ENCODE assay signal across 23 cellular contexts in genomic region chr5:150630459-150631325, GRCh38. TPM values are rescaled to one million over a fixed set of nuclear protein-coding genes. Genes with fewer than 3 reads are reported as not detected.
DNase-seq lines count a peak whose midpoint lies in the region; ATAC-seq, FAIRE-seq and TF ChIP-seq lines count a peak whose summit lies in the region.
"Had no signal": no experiment of that assay in that cellular context is flagged by ENCODE, and none has a peak within 500 bp of the region (broad histone marks: within the 10 kb centered on the region; RNA-seq: fewer than 3 reads in every experiment).

No MANE protein-coding gene starts in this region.

- DNase-seq in A549 (ENCODE audit: low read depth in 1 of 2, low spot score in 1 of 2) (no peak), ascending aorta (ENCODE audit: low spot score in 2 of 2) (no peak), left cardiac atrium (peak; percentile 77), trophoblast cell (peak; percentile 46 to 50), hippocampal formation (lab: John Stamatoyannopoulos, UW) (no peak), testis (no peak), frontal cortex (ENCODE audit: low spot score in 2 of 2) (no peak)
- DNase-seq in activated CD4-positive, alpha-beta T cell treated with anti-CD3 and anti-CD28 coated beads for 48 hours = no peak
- DNase-seq: activated CD8-positive, alpha-beta memory T cell treated with anti-CD3 and anti-CD28 coated beads for 24 hours; amygdala; DMS79 treated with DMSO at 0.1 percent for 48 hours; KBM-7; NCI-H2107; occipital lobe; RPMI8226; stimulated activated CD4-positive, alpha-beta T cell treated with anti-CD3 and anti-CD28 coated beads, Interleukin-4, amount 100 ng/mL, for 24 hours; stimulated activated CD8-positive, alpha-beta memory T cell treated with anti-CD3 and anti-CD28 coated beads, Interleukin-4, amount 100 ng/mL, for 48 hours; T-cell; transverse colon had no signal

- H3K36me3 ChIP-seq in ascending aorta = peaks cover 3 to 15% of the 10 kb centered on the region in 2 donors
- no peaks in the 10 kb centered on the region for H3K36me3 ChIP-seq in trophoblast cell (ENCODE audit: control insufficient read depth in 1 of 2, insufficient read depth in 2 of 2, low read length in 2 of 2)
- no peaks in the 10 kb centered on the region for H3K36me3 ChIP-seq in testis (ENCODE audit: low read depth, missing control alignments)
- H3K36me3 ChIP-seq: transverse colon had no signal

- H3K79me1 ChIP-seq in trophoblast cell (ENCODE audit: low read length) = peaks cover 13% of the 10 kb centered on the region

- TF ChIP-seq CTCF in A549 (IDR thresholded peaks at IDR 0.05) (no peak), ascending aorta (IDR thresholded peaks at IDR 0.05) (no peak), testis (IDR thresholded peaks at IDR 0.05) (no peak)

- H3K4me3 ChIP-seq in A549 = no peak overlapping the region
- H3K4me3 ChIP-seq in ascending aorta = peak overlapping the region; percentile 17 to 23
- no peak overlapping the region for H3K4me3 ChIP-seq in trophoblast cell (ENCODE audit: low read depth, low read length)
- H3K4me3 ChIP-seq in testis = no peak overlapping the region
- H3K4me3 ChIP-seq: transverse colon had no signal

- no peaks in the 10 kb centered on the region for H3K79me2 ChIP-seq in trophoblast cell (ENCODE audit: control insufficient read depth, insufficient read depth, low read length, poor library complexity)

- H3K23ac ChIP-seq in trophoblast cell (ENCODE audit: low read length) = no peak overlapping the region

- FAIRE-seq in A549 (lab: Jason Lieb, UNC) (no peak), frontal cortex (lab: Jason Lieb, UNC) (no peak)
- FAIRE-seq: A204.1 had no signal

- H4K91ac ChIP-seq in trophoblast cell (ENCODE audit: low read depth, low read length) = peak overlapping the region; percentile 0

- H3K27me3 ChIP-seq in ascending aorta = no peaks in the 10 kb centered on the region
- H3K27me3 ChIP-seq in trophoblast cell (ENCODE audit: insufficient read depth, low read length) = no peaks in the 10 kb centered on the region
- no peaks in the 10 kb centered on the region for H3K27me3 ChIP-seq in testis
- H3K27me3 ChIP-seq: transverse colon had no signal

- H3K27ac ChIP-seq in A549 (peak overlapping the region; percentile 74 to 96), ascending aorta (peak overlapping the region; percentile 96 to 99), trophoblast cell (ENCODE audit: low read depth, low read length) (no peak overlapping the region), testis (no peak overlapping the region)
- H3K27ac ChIP-seq: epithelial cell of prostate, VCaP had no signal

- no peak overlapping the region for H2BK120ac ChIP-seq in trophoblast cell (ENCODE audit: insufficient read depth, low read length, poor library complexity)

- peaks cover 93% of the 10 kb centered on the region for H3K4me1 ChIP-seq in A549
- H3K4me1 ChIP-seq in ascending aorta = peaks cover 36 to 69% of the 10 kb centered on the region in 2 donors
- peaks cover 25 to 30% of the 10 kb centered on the region in 2 experiments for H3K4me1 ChIP-seq in trophoblast cell (ENCODE audit: control insufficient read depth in 1 of 2, insufficient read depth in 2 of 2, low read length in 2 of 2)
- H3K4me1 ChIP-seq in testis = peaks cover 28% of the 10 kb centered on the region

- TF ChIP-seq RAD21 in A549 (conservative IDR thresholded peaks at IDR 0.05 in 1 of 2, IDR thresholded peaks at IDR 0.05 in 1 of 2) = no peak

- H3K4ac ChIP-seq in trophoblast cell (ENCODE audit: low read depth, low read length) = no peak overlapping the region

- H2BK5ac ChIP-seq in trophoblast cell (ENCODE audit: low read depth, low read length, poor library complexity) = no peak overlapping the region

- CTCF ChIA-PET in A549 (lab: Yijun Ruan, JAX) = interaction anchor here (0.7 to 2.6 kb wide), 6 partner anchors 12 to 69 kb away, joined by 3 to 9 read pairs (median 3); no protein-coding TSS in a partner anchor

- H3K9me3 ChIP-seq in A549 (no peaks in the 10 kb centered on the region), ascending aorta (no peaks in the 10 kb centered on the region), trophoblast cell (ENCODE audit: insufficient read depth, low read depth, low read length) (no peaks in the 10 kb centered on the region), testis (no peaks in the 10 kb centered on the region)
- H3K9me3 ChIP-seq: transverse colon had no signal

- WGBS in A549 (ENCODE audit: missing lambda C conversion rate) = 45% methylated on average over 9 of the region's 9 CpGs
- WGBS in trophoblast cell (ENCODE audit: extremely low coverage, insufficient coverage, insufficient read length) = no CpG with 5 or more reads among the region's 9 CpGs
- 70 to 71% methylated on average over 9 of the region's 9 CpGs for WGBS in testis, 2 donors

- no peak overlapping the region for H3K18ac ChIP-seq in trophoblast cell (ENCODE audit: low read length)

- ATAC-seq in A549 (peak; percentile 21 to 32; a peak in 5 of 6 replicates), left cardiac atrium (peak; percentile 30 to 66)
- ATAC-seq: T-cell had no signal

- intact Hi-C loops in ascending aorta (cut with DNase I) = no loop called here
- intact Hi-C loops in left cardiac atrium (cut with DNase I) = no loop called here
- intact Hi-C loops in testis (cut with DNase I; ENCODE audit: low total_unique reads) = no loop called here

- H3K9ac ChIP-seq in trophoblast cell (ENCODE audit: low read length) = no peak overlapping the region

- H3K14ac ChIP-seq in trophoblast cell (ENCODE audit: low read length) = peak overlapping the region; percentile 30

- H2BK12ac ChIP-seq in trophoblast cell (ENCODE audit: low read length) = peak overlapping the region; percentile 42

- no peak for TF ChIP-seq POLR2A in A549 (IDR thresholded peaks at IDR 0.05; ENCODE audit: low read length)
- TF ChIP-seq POLR2A in testis (IDR thresholded peaks at IDR 0.05) = no peak

- POLR2A ChIA-PET in A549 (lab: Yijun Ruan, JAX) = no interaction called here

- H2AK5ac ChIP-seq in trophoblast cell (ENCODE audit: low read length) = peak overlapping the region; percentile 38

- H3K4me2 ChIP-seq in A549 (peak overlapping the region; percentile 60), trophoblast cell (ENCODE audit: low read length) (no peak overlapping the region)

- H4K12ac ChIP-seq in trophoblast cell (ENCODE audit: low read depth, low read length) = no peak overlapping the region

- H2AFZ ChIP-seq in trophoblast cell (ENCODE audit: insufficient read depth, low read length, poor library complexity) = no peak overlapping the region

- no peak for TF ChIP-seq EP300 in A549 (IDR thresholded peaks at IDR 0.05)

- H4K8ac ChIP-seq in trophoblast cell (ENCODE audit: low read depth, low read length) = no peak overlapping the region

TF ChIP-seq in A549, 52 proteins besides CTCF, POLR2A, EP300 and RAD21 (continues in another document):
- TF ChIP-seq HMGXB4 (CRISPR knock-in tag; IDR thresholded peaks at IDR 0.05; ENCODE audit: borderline replicate concordance) (no peak), EHF (CRISPR knock-in tag; IDR thresholded peaks at IDR 0.05) (no peak), JUNB (IDR thresholded peaks at IDR 0.05) (no peak), ZSCAN20 (CRISPR knock-in tag; IDR thresholded peaks at IDR 0.05) (no peak)
- TF ChIP-seq, protein P1, sequence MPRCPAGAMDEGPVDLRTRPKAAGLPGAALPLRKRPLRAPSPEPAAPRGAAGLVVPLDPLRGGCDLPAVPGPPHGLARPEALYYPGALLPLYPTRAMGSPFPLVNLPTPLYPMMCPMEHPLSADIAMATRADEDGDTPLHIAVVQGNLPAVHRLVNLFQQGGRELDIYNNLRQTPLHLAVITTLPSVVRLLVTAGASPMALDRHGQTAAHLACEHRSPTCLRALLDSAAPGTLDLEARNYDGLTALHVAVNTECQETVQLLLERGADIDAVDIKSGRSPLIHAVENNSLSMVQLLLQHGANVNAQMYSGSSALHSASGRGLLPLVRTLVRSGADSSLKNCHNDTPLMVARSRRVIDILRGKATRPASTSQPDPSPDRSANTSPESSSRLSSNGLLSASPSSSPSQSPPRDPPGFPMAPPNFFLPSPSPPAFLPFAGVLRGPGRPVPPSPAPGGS (IDR thresholded peaks at IDR 0.05) = no peak

RNA-seq across cellular contexts. Expression of gene SYNPO, which starts 9.8 kb away (rescaled TPM):
- polyA plus RNA-seq in A549 (2011; rRNA removed) (13.7 and 20.7 TPM in 2 replicates), A549 (2017; fragmentation: RNase III; extraction: RNeasy Plus Mini Kit Qiagen cat#74134 plus additional on column Dnase treatment) (33.9 to 43.8 TPM (median 37.1 TPM) in 3 replicates), testis (ENCODE audit: insufficient read depth, low read depth, low replicate concordance) (52.2 TPM)
- 12.2 and 15.7 TPM in 2 replicates for polyA plus RNA-seq in A549 (2012; cell fraction: cytosol; rRNA removed)
- polyA plus RNA-seq in A549 (2012; cell fraction: nucleus; rRNA removed) = 28.5 and 29.0 TPM in 2 replicates
- polyA minus RNA-seq in A549 (2011; rRNA and poly(A)+ RNA removed) = 51.4 and 51.7 TPM in 2 replicates
- total RNA-seq in ascending aorta (128 TPM), left cardiac atrium (100 to 1,000 TPM; 503 to 769 TPM), testis (10 to 100 TPM; 49.1 to 53.2 TPM), frontal cortex (3.7 TPM)
- polyA plus RNA-seq in trophoblast cell (2013) = 52.3 and 58.9 TPM in 2 replicates
- polyA plus RNA-seq: CD14-positive monocyte had no signal

RNA-seq across cellular contexts. Expression of gene MYOZ3, which starts 30.4 kb away (rescaled TPM):
- polyA plus RNA-seq in A549 (2011; rRNA removed) (0.06 and 0.13 TPM in 2 replicates), A549 (2017; fragmentation: RNase III; extraction: RNeasy Plus Mini Kit Qiagen cat#74134 plus additional on column Dnase treatment) (0.07 to 0.12 TPM (median 0.09 TPM) in 3 replicates), testis (ENCODE audit: insufficient read depth, low read depth, low replicate concordance) (10.4 TPM)
- polyA plus RNA-seq in A549 (2012; cell fraction: cytosol; rRNA removed) = 0.06 and 0.07 TPM in 2 replicates
- polyA plus RNA-seq in A549 (2012; cell fraction: nucleus; rRNA removed) = 0.04 and 0.18 TPM in 2 replicates
- polyA minus RNA-seq in A549 (2011; rRNA and poly(A)+ RNA removed) = 0.04 TPM in 1 of 2 replicates, not detected in the other
- total RNA-seq in ascending aorta (1.1 TPM), left cardiac atrium (1 to 10 TPM; 2.9 to 3.0 TPM), testis (10 to 100 TPM; 12.0 to 12.7 TPM), frontal cortex (3.7 TPM)
- polyA plus RNA-seq in trophoblast cell (2013) = 9.5 and 10.0 TPM in 2 replicates
- total RNA-seq: T-cell, transverse colon had no signal
- polyA plus RNA-seq: CD14-positive monocyte had no signal

Comparison
In these comparisons a context has a peak if more than half of its experiments do, and no peak if none do; other contexts are left out.
1. DNase-seq: peak in left cardiac atrium (single experiment) and trophoblast cell (2 of 2); none in A549 (0 of 2), ascending aorta (0 of 2), hippocampal formation (0 of 2), testis (single experiment), activated CD4-positive, alpha-beta T cell treated with anti-CD3 and anti-CD28 coated beads for 48 hours (single experiment) and frontal cortex (0 of 2).
2. H3K27ac ChIP-seq: peak in A549 (2 of 2) and ascending aorta (2 of 2); none in trophoblast cell (single experiment) and testis (0 of 2).
3. H3K4me3 ChIP-seq: peak in ascending aorta (2 of 2); none in A549 (single experiment), trophoblast cell (single experiment) and testis (0 of 2).
4. RNA of gene SYNPO, which starts 9.8 kb away (total RNA-seq): 503 to 769 TPM in left cardiac atrium, 128 TPM in ascending aorta (single experiment) and 49.1 to 53.2 TPM in testis; 3.7 TPM in frontal cortex (single experiment); every median in the first group is over 10 times any median in the second.